21 cellular contexts compared by ENCODE assay signal in the genomic region with DNA sequence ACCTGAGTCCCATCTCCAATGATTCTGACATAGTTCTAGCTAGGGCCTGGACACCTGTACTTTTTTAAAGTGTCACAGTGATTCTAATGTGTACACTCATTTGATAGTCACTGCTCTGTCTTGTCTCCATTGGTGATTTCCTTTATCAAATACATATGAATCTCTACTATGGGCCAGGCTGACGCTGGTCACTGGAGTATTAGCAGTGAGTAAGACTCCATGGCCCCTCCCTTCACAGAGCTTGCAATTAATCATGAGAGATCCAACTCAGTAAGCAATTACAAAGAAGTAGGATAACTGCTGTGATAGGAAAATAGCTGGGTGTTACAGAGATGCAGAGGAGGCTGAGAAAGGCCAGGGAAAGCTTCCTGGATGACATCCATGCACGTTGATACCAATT. TPM values are rescaled to one million over a fixed set of nuclear protein-coding genes. Genes with fewer than 3 reads are reported as not detected.
DNase-seq lines count a peak whose midpoint lies in the region; ATAC-seq lines count a peak whose summit lies in the region.
"Had no signal": no experiment of that assay in that cellular context is flagged by ENCODE, and none has a peak within 500 bp of the region (broad histone marks: within the 10 kb centered on the region; RNA-seq: fewer than 3 reads in every experiment).

No MANE protein-coding gene starts in this region.

- H2AFZ ChIP-seq in mesenchymal stem cell (ENCODE audit: low read depth, low read length) = no peak overlapping the region

- no peak overlapping the region for H3K14ac ChIP-seq in mesenchymal stem cell (ENCODE audit: low read length in 2 of 2)

- no peak for ATAC-seq in HG02759 (IDR thresholded peaks at IDR 0.05; ENCODE audit: unreplicated experiment)
- ATAC-seq: GM12878; HCT116; left colon; stimulated activated naive CD8-positive, alpha-beta T cell treated with anti-CD3 and anti-CD28 coated beads, Interleukin-15, amount 100 ng/mL, for 72 hours had no signal

- WGBS in esophagus, 2 donors = 32 to 54% methylated on average over 2 of the region's 2 CpGs
- 82% methylated on average over 2 of the region's 2 CpGs for WGBS in mesenchymal stem cell

- H3K4ac ChIP-seq in mesenchymal stem cell (ENCODE audit: low read depth in 1 of 2, low read length in 2 of 2) = no peak overlapping the region

- no peak overlapping the region for H2BK5ac ChIP-seq in mesenchymal stem cell (ENCODE audit: low read depth, low read length, poor library complexity, severe bottlenecking)

- H3K4me3 ChIP-seq in esophagus (ENCODE audit: low read depth in 1 of 2, low read length in 2 of 2) (no peak overlapping the region), mesenchymal stem cell (ENCODE audit: insufficient read depth in 1 of 2, low read depth in 1 of 2, low read length in 2 of 2) (no peak overlapping the region)
- H3K4me3 ChIP-seq: BLaER1, GM12878, smooth muscle cell, transverse colon had no signal

- no peak overlapping the region for H2BK120ac ChIP-seq in mesenchymal stem cell (ENCODE audit: low read depth, low read length)

- H3K23ac ChIP-seq in mesenchymal stem cell (ENCODE audit: low read length in 2 of 2) = no peak overlapping the region

- H3K36me3 ChIP-seq in esophagus (ENCODE audit: control insufficient read depth in 2 of 2, insufficient read depth in 2 of 2, low read length in 1 of 2) = no peaks in the 10 kb centered on the region
- peaks cover 0 to 23% of the 10 kb centered on the region in 2 experiments for H3K36me3 ChIP-seq in mesenchymal stem cell (ENCODE audit: control insufficient read depth in 1 of 2, insufficient read depth in 2 of 2, low read depth in 1 of 2, low read length in 2 of 2)
- H3K36me3 ChIP-seq: BLaER1, transverse colon had no signal

- no peak overlapping the region for H3K9ac ChIP-seq in mesenchymal stem cell (ENCODE audit: low read length)
- H3K9ac ChIP-seq: BLaER1 had no signal

- H3K4me1 ChIP-seq in esophagus (ENCODE audit: control insufficient read depth in 2 of 2, insufficient read depth in 2 of 2, low read length in 1 of 2) (no peaks in the 10 kb centered on the region), mesenchymal stem cell (ENCODE audit: control insufficient read depth, insufficient read depth, low read depth, low read length) (peaks cover 2% of the 10 kb centered on the region)
- H3K4me1 ChIP-seq: BLaER1, transverse colon had no signal

- H3K27ac ChIP-seq in esophagus (ENCODE audit: low read depth in 2 of 2, low read length in 1 of 2) = peak overlapping the region; percentile 38 to 42
- no peak overlapping the region for H3K27ac ChIP-seq in mesenchymal stem cell (ENCODE audit: low read length, poor library complexity, severe bottlenecking)
- H3K27ac ChIP-seq: BLaER1, transverse colon, VCaP had no signal

- H4K91ac ChIP-seq in mesenchymal stem cell (ENCODE audit: low read length) = no peak overlapping the region

- H3K18ac ChIP-seq in mesenchymal stem cell (ENCODE audit: low read depth in 1 of 2, low read length in 2 of 2) = peak overlapping the region in 1 of 2 experiments; percentile 3

- no peak overlapping the region for H2BK12ac ChIP-seq in mesenchymal stem cell (ENCODE audit: low read length in 2 of 2)

- no peak overlapping the region for H3K4me2 ChIP-seq in mesenchymal stem cell (ENCODE audit: low read length, poor library complexity, severe bottlenecking)
- H3K4me2 ChIP-seq: BLaER1 had no signal

- DNase-seq in EH (ENCODE audit: low read depth) = peak; percentile 89
- peak; percentile 18 for DNase-seq in NCI-H69 (lab: John Stamatoyannopoulos, UW)
- DNase-seq in mesenchymal stem cell = peak; percentile 75
- no peak for DNase-seq in DMS79 treated with DMSO at 0.1 percent for 48 hours (lab: John Stamatoyannopoulos, UW)
- no peak for DNase-seq in COLO829 (ENCODE audit: low spot score)
- no peak for DNase-seq in NCI-H1092 (lab: John Stamatoyannopoulos, UW)
- DNase-seq: activated naive CD4-positive, alpha-beta T cell; aorta; GDM1; left colon; NCI-H2029; stimulated activated CD4-positive, alpha-beta T cell treated with anti-CD3 and anti-CD28 coated beads, Interleukin-4, amount 100 ng/mL, for 1 hour; stimulated activated naive CD8-positive, alpha-beta T cell treated with anti-CD3 and anti-CD28 coated beads, Interleukin-15, amount 100 ng/mL, for 72 hours; transverse colon had no signal

- H3K79me1 ChIP-seq in mesenchymal stem cell (replicated peaks; ENCODE audit: low read length, poor library complexity, severe bottlenecking) = no peaks in the 10 kb centered on the region

- H3K27me3 ChIP-seq in esophagus (ENCODE audit: control insufficient read depth in 1 of 2, insufficient read depth in 2 of 2, low read length in 2 of 2) = no peaks in the 10 kb centered on the region
- H3K27me3 ChIP-seq in mesenchymal stem cell (ENCODE audit: control insufficient read depth in 1 of 2, insufficient read depth in 1 of 2, low read length in 2 of 2) = no peaks in the 10 kb centered on the region
- H3K27me3 ChIP-seq: BLaER1, transverse colon had no signal

- no peaks in the 10 kb centered on the region for H3K9me3 ChIP-seq in esophagus (ENCODE audit: control insufficient read depth in 2 of 2, insufficient read depth in 1 of 2, low read depth in 1 of 2, low read length in 1 of 2)
- no peaks in the 10 kb centered on the region for H3K9me3 ChIP-seq in mesenchymal stem cell (ENCODE audit: control insufficient read depth, low read length)
- H3K9me3 ChIP-seq: BLaER1, transverse colon had no signal

- no peak overlapping the region for H2BK15ac ChIP-seq in mesenchymal stem cell (ENCODE audit: low read depth, poor library complexity, severe bottlenecking)

- no peak overlapping the region for H4K8ac ChIP-seq in mesenchymal stem cell (ENCODE audit: low read length)

- no peak overlapping the region for H2AK5ac ChIP-seq in mesenchymal stem cell (ENCODE audit: low read length, severe bottlenecking)

RNA-seq across cellular contexts. Expression of a gene that starts 19.3 kb away (rescaled TPM):
- 10 to 100 TPM; 29.6 to 59.0 TPM for polyA plus RNA-seq in esophagus
- polyA plus RNA-seq in mesenchymal stem cell (2013, experiment 1 of 2) = 35.8 TPM
- 34.3 TPM for polyA plus RNA-seq in mesenchymal stem cell (2013, experiment 2 of 2)

Comparison
In these comparisons a context has a peak if more than half of its experiments do, and no peak if none do; other contexts are left out.
1. DNase-seq: peak in EH (single experiment), NCI-H69 (single experiment) and mesenchymal stem cell (single experiment); none in DMS79 treated with DMSO at 0.1 percent for 48 hours (single experiment), COLO829 (single experiment) and NCI-H1092 (single experiment).